Comparison of ENCODE assay signal across 11 cellular contexts in genomic region chr7:50205011-50205410, GRCh38.
DNase-seq lines count a peak whose midpoint lies in the region; ATAC-seq, FAIRE-seq and TF ChIP-seq lines count a peak whose summit lies in the region.
"Had no signal": no experiment of that assay in that cellular context is flagged by ENCODE, and none has a peak within 500 bp of the region (broad histone marks: within the 10 kb centered on the region; RNA-seq: fewer than 3 reads in every experiment).

No MANE protein-coding gene starts in this region.

- no peak overlapping the region for H3K27ac Mint-ChIP-seq in activated T-cell treated with anti-CD3 and anti-CD28 coated beads, Interleukin-2, amount 50 U/mL, for 72 hours
- peak overlapping the region; percentile 93 for H3K27ac Mint-ChIP-seq in activated T-helper 1 cell treated with anti-CD3 and anti-CD28 coated beads, Interleukin-12 subunit alpha, Interleukin-12 subunit beta, Interleukin-2, Interleukin-4 antibody, amounts not matched to agents 30 ng/mL and 10 ng/mL and 1 ng/mL, durations not matched to agents 14 hours and 24 hours and 36 hours

- no peak for FAIRE-seq in pancreas (lab: Jason Lieb, UNC)

- no peaks in the 10 kb centered on the region for H3K4me1 ChIP-seq in pancreas
- no peaks in the 10 kb centered on the region for H3K4me1 ChIP-seq in upper lobe of right lung
- H3K4me1 ChIP-seq: uterus had no signal

- peak overlapping the region; percentile 63 to 72 for H3K4me3 Mint-ChIP-seq in activated T-cell treated with anti-CD3 and anti-CD28 coated beads, Interleukin-2, amount 50 U/mL, for 72 hours
- no peak overlapping the region for H3K4me3 Mint-ChIP-seq in activated T-helper 1 cell treated with anti-CD3 and anti-CD28 coated beads, Interleukin-12 subunit alpha, Interleukin-12 subunit beta, Interleukin-2, Interleukin-4 antibody, amounts not matched to agents 30 ng/mL and 10 ng/mL and 1 ng/mL, durations not matched to agents 14 hours and 24 hours and 36 hours

- H3K9me3 Mint-ChIP-seq in activated T-cell treated with anti-CD3 and anti-CD28 coated beads, Interleukin-2, amount 50 U/mL, for 72 hours: no peaks in the 10 kb centered on the region
- H3K9me3 Mint-ChIP-seq in activated T-helper 1 cell treated with anti-CD3 and anti-CD28 coated beads, Interleukin-12 subunit alpha, Interleukin-12 subunit beta, Interleukin-2, Interleukin-4 antibody, amounts not matched to agents 30 ng/mL and 10 ng/mL and 1 ng/mL, durations not matched to agents 14 hours and 24 hours and 36 hours: no peaks in the 10 kb centered on the region

- ATAC-seq in activated T-cell treated with anti-CD3 and anti-CD28 coated beads, Interleukin-2, amount 50 U/mL, for 72 hours (replicated peaks in 1 of 2): no peak
- peak; percentile 8 for ATAC-seq in GM19351 (IDR thresholded peaks at IDR 0.05; ENCODE audit: unreplicated experiment)
- peak in 3 of 4 donors; percentile 24 to 29 (median 28) for ATAC-seq in pancreas
- ATAC-seq in upper lobe of right lung: no peak
- ATAC-seq in GM21717 (IDR thresholded peaks at IDR 0.05; ENCODE audit: unreplicated experiment): no peak

- H3K9me3 ChIP-seq in pancreas (no peaks in the 10 kb centered on the region), upper lobe of right lung (no peaks in the 10 kb centered on the region)
- H3K9me3 ChIP-seq: uterus had no signal

- H3K27me3 ChIP-seq in pancreas: no peaks in the 10 kb centered on the region
- H3K27me3 ChIP-seq in upper lobe of right lung: no peaks in the 10 kb centered on the region
- H3K27me3 ChIP-seq: uterus had no signal

- H3K4me1 Mint-ChIP-seq in activated T-cell treated with anti-CD3 and anti-CD28 coated beads, Interleukin-2, amount 50 U/mL, for 72 hours (ENCODE audit: low read depth): peaks cover 90% of the 10 kb centered on the region
- peaks cover 82% of the 10 kb centered on the region for H3K4me1 Mint-ChIP-seq in activated T-helper 1 cell treated with anti-CD3 and anti-CD28 coated beads, Interleukin-12 subunit alpha, Interleukin-12 subunit beta, Interleukin-2, Interleukin-4 antibody, amounts not matched to agents 30 ng/mL and 10 ng/mL and 1 ng/mL, durations not matched to agents 14 hours and 24 hours and 36 hours (ENCODE audit: low read depth)

- H3K27ac ChIP-seq in pancreas (no peak overlapping the region), upper lobe of right lung (no peak overlapping the region)
- H3K27ac ChIP-seq: cardiac muscle cell, uterus had no signal

- TF ChIP-seq CTCF in pancreas (IDR thresholded peaks at IDR 0.05): no peak
- TF ChIP-seq CTCF in upper lobe of right lung (IDR thresholded peaks at IDR 0.05): no peak

- H3K36me3 Mint-ChIP-seq in activated T-cell treated with anti-CD3 and anti-CD28 coated beads, Interleukin-2, amount 50 U/mL, for 72 hours (ENCODE audit: insufficient read depth in 2 of 2): no peaks in the 10 kb centered on the region
- H3K36me3 Mint-ChIP-seq in activated T-helper 1 cell treated with anti-CD3 and anti-CD28 coated beads, Interleukin-12 subunit alpha, Interleukin-12 subunit beta, Interleukin-2, Interleukin-4 antibody, amounts not matched to agents 30 ng/mL and 10 ng/mL and 1 ng/mL, durations not matched to agents 14 hours and 24 hours and 36 hours (ENCODE audit: low read depth): peaks cover 3% of the 10 kb centered on the region

- DNase-seq in activated T-cell treated with anti-CD3 and anti-CD28 coated beads, Interleukin-2, amount 50 U/mL, for 72 hours: no peak
- no peak for DNase-seq in activated T-cell treated with anti-CD3 and anti-CD28 coated beads for 4 hours
- DNase-seq in activated T-helper 1 cell treated with anti-CD3 and anti-CD28 coated beads, Interleukin-12 subunit alpha, Interleukin-12 subunit beta, Interleukin-2, Interleukin-4 antibody, amounts not matched to agents 30 ng/mL and 10 ng/mL and 1 ng/mL, durations not matched to agents 14 hours and 24 hours and 36 hours (ENCODE audit: low spot score): no peak
- DNase-seq in pancreas: no peak
- no peak for DNase-seq in upper lobe of right lung
- no peak for DNase-seq in NCI-H1092 treated with DMSO at 0.1 percent for 48 hours (lab: John Stamatoyannopoulos, UW)
- DNase-seq: islet precursor cell, uterus had no signal

- 39 to 45% methylated on average over 7 of the region's 7 CpGs for WGBS in pancreas, 2 donors

- H3K36me3 ChIP-seq in pancreas (no peaks in the 10 kb centered on the region), upper lobe of right lung (no peaks in the 10 kb centered on the region)
- H3K36me3 ChIP-seq: cardiac muscle cell, uterus had no signal

- H3K27me3 Mint-ChIP-seq in activated T-cell treated with anti-CD3 and anti-CD28 coated beads, Interleukin-2, amount 50 U/mL, for 72 hours (ENCODE audit: low read depth): no peaks in the 10 kb centered on the region
- H3K27me3 Mint-ChIP-seq in activated T-helper 1 cell treated with anti-CD3 and anti-CD28 coated beads, Interleukin-12 subunit alpha, Interleukin-12 subunit beta, Interleukin-2, Interleukin-4 antibody, amounts not matched to agents 30 ng/mL and 10 ng/mL and 1 ng/mL, durations not matched to agents 14 hours and 24 hours and 36 hours (ENCODE audit: insufficient read depth): no peaks in the 10 kb centered on the region

- intact Hi-C loops in activated T-helper 1 cell treated with anti-CD3 and anti-CD28 coated beads, Interleukin-12 subunit alpha, Interleukin-12 subunit beta, Interleukin-2, Interleukin-4 antibody, amounts not matched to agents 30 ng/mL and 10 ng/mL and 1 ng/mL, durations not matched to agents 14 hours and 24 hours and 36 hours (cut with micrococcal nuclease): loop anchor here (1.0 to 5.0 kb wide), 8 partner anchors 63 to 457 kb away; partner anchors contain the start of gene ZPBP
- intact Hi-C loops in pancreas (cut with DNase I) (loop anchor here in 2 of 3 donors (5.0 to 10.0 kb wide), 3 partner anchors 212 to 960 kb away; no protein-coding TSS in a partner anchor), upper lobe of right lung (cut with DNase I) (no loop called here)

- H3K4me3 ChIP-seq in pancreas (no peak overlapping the region), upper lobe of right lung (no peak overlapping the region)
- H3K4me3 ChIP-seq: cardiac muscle cell, uterus had no signal

Comparison
In these comparisons a context has a peak if more than half of its experiments do, and no peak if none do; other contexts are left out.
1. ATAC-seq: peak in GM19351 (single experiment) and pancreas (3 of 4); none in activated T-cell treated with anti-CD3 and anti-CD28 coated beads, Interleukin-2, amount 50 U/mL, for 72 hours (0 of 2), upper lobe of right lung (single experiment) and GM21717 (single experiment).